In genomic region chr3:127351775-127352350, GRCh38 we compare ENCODE assay signal across 1 cellular context.
TF ChIP-seq lines count a peak whose summit lies in the region.

No MANE protein-coding gene starts in this region.

TF ChIP-seq in GM23338, 12 proteins besides CTCF, POLR2A, EP300 and RAD21 (continued from another document):
- TF ChIP-seq ZNF462 (CRISPR knock-in tag; IDR thresholded peaks at IDR 0.05), result no peak
TF ChIP-seq in GM23338: peak in this region for 0.
